10 cellular contexts compared by ENCODE assay signal in genomic region chr19:41306394-41306793, GRCh38. TPM values are rescaled to one million over a fixed set of nuclear protein-coding genes. Genes with fewer than 3 reads are reported as not detected.
A peak's percentile ranks its signal among the peaks of the same experiment; 100 is the strongest.
DNase-seq lines count a peak whose midpoint lies in the region; ATAC-seq and TF ChIP-seq lines count a peak whose summit lies in the region.
"Had no signal": no experiment of that assay in that cellular context is flagged by ENCODE, and none has a peak within 500 bp of the region (broad histone marks: within the 10 kb centered on the region; RNA-seq: fewer than 3 reads in every experiment).

No MANE protein-coding gene starts in this region.

- peak overlapping the region in 1 of 2 donors; percentile 28 for H3K9ac ChIP-seq in colonic mucosa (ENCODE audit: low read depth in 2 of 2, low read length in 2 of 2)

- DNase-seq in CD14-positive monocyte (ENCODE audit: low spot score), result no peak
- no peak for DNase-seq in colonic mucosa
- DNase-seq in psoas muscle, result no peak
- no peak for DNase-seq in stimulated activated CD4-positive, alpha-beta T cell treated with anti-CD3 and anti-CD28 coated beads, Interleukin-12 subunit alpha, Interleukin-12 subunit beta, amount 100 ng/mL, for 4 hours
- no peak for DNase-seq in NCI-H187 treated with DMSO at 0.1 percent for 48 hours (lab: John Stamatoyannopoulos, UW)
- DNase-seq: mesenchymal stem cell, NCI-H526 had no signal

- H3K36me3 Mint-ChIP-seq in CD14-positive monocyte (peaks cover 50 to 61% of the 10 kb centered on the region in 2 donors), IgD-negative memory B cell (peaks cover 3% of the 10 kb centered on the region)

- peak overlapping the region; percentile 97 to 100 (median 99) for H3K27ac Mint-ChIP-seq in CD14-positive monocyte
- H3K27ac Mint-ChIP-seq in IgD-negative memory B cell, result peak overlapping the region; percentile 99 to 100 (median 100)

- 66 to 81% (median 78%) methylated on average over 10 to 11 of the region's 11 CpGs for WGBS in psoas muscle, 3 donors

- peak overlapping the region; percentile 17 for H3K27ac ChIP-seq in colonic mucosa
- peak overlapping the region; percentile 16 for H3K27ac ChIP-seq in psoas muscle

- no peaks in the 10 kb centered on the region for H3K27me3 ChIP-seq in colonic mucosa
- no peaks in the 10 kb centered on the region for H3K27me3 ChIP-seq in psoas muscle (ENCODE audit: insufficient read depth in 3 of 3, low read length in 2 of 3)

- intact Hi-C loops in CD14-positive monocyte (cut with micrococcal nuclease) (loop anchor here (5.0 to 10.0 kb wide), 5 partner anchors 39 to 334 kb away; partner anchors contain the start of gene TGFB1 (in 1 of the 2)), colonic mucosa (cut with DNase I) (loop anchor here (5.0 kb wide), 2 partner anchors 39 to 99 kb away; no protein-coding TSS in a partner anchor), psoas muscle (cut with DNase I) (loop anchor here (5.0 kb wide), 3 partner anchors 39 to 131 kb away; partner anchors contain the start of gene DMAC2 (in 1 of the 2))

- H3K4me3 ChIP-seq in colonic mucosa (no peak overlapping the region), psoas muscle (no peak overlapping the region)

- TF ChIP-seq CTCF in CD14-positive monocyte (IDR thresholded peaks at IDR 0.05), result no peak
- TF ChIP-seq CTCF in colonic mucosa (IDR thresholded peaks at IDR 0.05), result no peak
- TF ChIP-seq CTCF in psoas muscle (IDR thresholded peaks at IDR 0.05), result no peak

- ATAC-seq in psoas muscle (no peak), HG02623 (IDR thresholded peaks at IDR 0.05; ENCODE audit: unreplicated experiment) (no peak), GM21723 (IDR thresholded peaks at IDR 0.05; ENCODE audit: unreplicated experiment) (no peak)

- H3K9me3 ChIP-seq in colonic mucosa (no peaks in the 10 kb centered on the region), psoas muscle (no peaks in the 10 kb centered on the region)

- H3K36me3 ChIP-seq in colonic mucosa, result peaks cover 10% of the 10 kb centered on the region
- H3K36me3 ChIP-seq in psoas muscle (ENCODE audit: insufficient read depth in 1 of 2, low read depth in 1 of 2), result peaks cover 12 to 65% of the 10 kb centered on the region in 2 donors

- peaks cover 14% of the 10 kb centered on the region for H3K4me1 ChIP-seq in colonic mucosa
- peaks cover 23% of the 10 kb centered on the region for H3K4me1 ChIP-seq in psoas muscle

- peaks cover 0 to 3% (median 0%) of the 10 kb centered on the region in 7 donors for H3K9me3 Mint-ChIP-seq in CD14-positive monocyte
- no peaks in the 10 kb centered on the region for H3K9me3 Mint-ChIP-seq in IgD-negative memory B cell

- H3K4me1 Mint-ChIP-seq in CD14-positive monocyte (peaks cover 67% of the 10 kb centered on the region), IgD-negative memory B cell (peaks cover 42 to 54% (median 48%) of the 10 kb centered on the region in 3 donors)

- H3K27me3 Mint-ChIP-seq in CD14-positive monocyte (ENCODE audit: low read depth in 3 of 3), result no peaks in the 10 kb centered on the region
- H3K27me3 Mint-ChIP-seq in IgD-negative memory B cell, result no peaks in the 10 kb centered on the region

- H3K4me3 Mint-ChIP-seq in CD14-positive monocyte (no peak overlapping the region), IgD-negative memory B cell (peak overlapping the region in 2 of 4 donors; percentile 47 to 78)

RNA-seq across cellular contexts. Expression of gene CCDC97, which starts 3.6 kb away (rescaled TPM):
- polyA plus RNA-seq in CD14-positive monocyte, result 10 to 100 TPM in 1 of 2 donors, 1 to 10 TPM in 1; 8.8 to 13.0 TPM
- polyA plus RNA-seq in IgD-negative memory B cell, result 34.5 TPM
- total RNA-seq in colonic mucosa, result 10 to 100 TPM; 20.6 to 30.5 TPM
- total RNA-seq in psoas muscle, result 10 to 100 TPM; 15.5 to 25.7 (median 21.6) TPM
- 10 to 100 TPM; 13.7 to 23.7 (median 19.9) TPM for polyA plus RNA-seq in psoas muscle

RNA-seq across cellular contexts. Expression of gene HNRNPUL1, which starts 42.2 kb away (rescaled TPM):
- 10 to 100 TPM; 22.6 to 30.3 TPM for polyA plus RNA-seq in CD14-positive monocyte
- polyA plus RNA-seq in IgD-negative memory B cell, result 80.9 TPM
- total RNA-seq in colonic mucosa, result 100 to 1,000 TPM; 179 to 233 TPM
- total RNA-seq in psoas muscle, result 100 to 1,000 TPM in 2 of 4 donors, 10 to 100 TPM in 2; 82.2 to 129 (median 105) TPM
- 10 to 100 TPM; 54.3 to 82.3 (median 69.2) TPM for polyA plus RNA-seq in psoas muscle

RNA-seq across cellular contexts. Expression of gene TGFB1, which starts 47.3 kb away (rescaled TPM):
- polyA plus RNA-seq in CD14-positive monocyte, result 10 to 100 TPM; 30.6 to 42.2 TPM
- polyA plus RNA-seq in IgD-negative memory B cell, result 49.3 TPM
- total RNA-seq in colonic mucosa, result 10 to 100 TPM in 1 of 2 donors, 1 to 10 TPM in 1; 7.7 to 14.6 TPM
- 10 to 100 TPM in 2 of 4 donors, 1 to 10 TPM in 2; 8.2 to 10.8 (median 10.1) TPM for total RNA-seq in psoas muscle
- polyA plus RNA-seq in psoas muscle, result 10 to 100 TPM in 1 of 3 donors, 1 to 10 TPM in 2; 2.8 to 10.5 (median 3.2) TPM

RNA-seq across cellular contexts. Expression of gene B9D2, which starts 57.6 kb away (rescaled TPM):
- 10 to 100 TPM; 25.1 to 32.5 TPM for polyA plus RNA-seq in CD14-positive monocyte
- 10.5 TPM for polyA plus RNA-seq in IgD-negative memory B cell
- 10 to 100 TPM in 1 of 2 donors, 1 to 10 TPM in 1; 8.4 to 10.4 TPM for total RNA-seq in colonic mucosa
- 1 to 10 TPM; 1.7 to 2.5 (median 2.0) TPM for total RNA-seq in psoas muscle
- polyA plus RNA-seq in psoas muscle, result 10 to 100 TPM in 1 of 3 donors, 1 to 10 TPM in 2; 7.9 to 13.1 (median 9.3) TPM
